8 cellular contexts compared by ENCODE assay signal in genomic region chr1:3012511-3013291, GRCh38. TPM values are rescaled to one million over a fixed set of nuclear protein-coding genes. Genes with fewer than 3 reads are reported as not detected.
DNase-seq lines count a peak whose midpoint lies in the region; ATAC-seq, FAIRE-seq and TF ChIP-seq lines count a peak whose summit lies in the region.

No MANE protein-coding gene starts in this region.

- POLR2A ChIA-PET in K562 (lab: Yijun Ruan, JAX), result interaction anchor here (0.5 to 0.9 kb wide), 4 partner anchors 9 to 148 kb away, joined by 3 to 4 read pairs (median 3); no protein-coding TSS in a partner anchor
- POLR2A ChIA-PET in HepG2 (lab: Yijun Ruan, JAX), result no interaction called here

- BruUV-seq in K562 (replicated peaks; lab: Mats Ljungman, UMichigan) (no TSS peak), HepG2 (replicated peaks; lab: Mats Ljungman, UMichigan) (no TSS peak)

- H3K4me2 ChIP-seq in K562 (ENCODE audit: insufficient read depth, low read length) (no peak overlapping the region), HepG2 (ENCODE audit: low read depth, low read length) (0 out of 2 replicates have a peak overlapping the region, but pooled peaks have one; percentile 3)

- H3K9me3 ChIP-seq in K562 (replicated peaks; ENCODE audit: control insufficient read depth, insufficient read depth, low read depth, low read length), result no peaks in the 10 kb centered on the region
- peaks cover 13% of the 10 kb centered on the region for H3K9me3 ChIP-seq in HepG2 (ENCODE audit: low read length)

- no peaks in the 10 kb centered on the region for H3K9me1 ChIP-seq in K562 (ENCODE audit: control insufficient read depth, insufficient read depth, low read length)

- no peak overlapping the region for H2AFZ ChIP-seq in K562 (ENCODE audit: low read depth, low read length)
- no peak overlapping the region for H2AFZ ChIP-seq in HepG2 (ENCODE audit: low read length)

- no peak for TF ChIP-seq EP300 in K562 (IDR thresholded peaks at IDR 0.05; ENCODE audit: low read length)
- no peak for TF ChIP-seq EP300 in HepG2 (IDR thresholded peaks at IDR 0.05; ENCODE audit: low read depth in 2 of 2, low read length in 2 of 2)
- no peak for TF ChIP-seq EP300 in HepG2 (CRISPR knock-in tag; IDR thresholded peaks at IDR 0.05; ENCODE audit: borderline replicate concordance)

- 0 out of 5 replicates have a peak, but pooled peaks cover 0 to 5% of the 10 kb centered on the region in 2 experiments for H3K4me1 ChIP-seq in K562 (replicated peaks in 1 of 2; ENCODE audit: control insufficient read depth in 2 of 2, insufficient read depth in 2 of 2, low read length in 2 of 2)
- no peaks in the 10 kb centered on the region for H3K4me1 ChIP-seq in HepG2 (ENCODE audit: insufficient read depth, low read length)

- H3K79me2 ChIP-seq in K562 (ENCODE audit: control insufficient read depth, insufficient read depth, low read length) (no peaks in the 10 kb centered on the region), HepG2 (ENCODE audit: insufficient read depth, low read length) (no peaks in the 10 kb centered on the region)

- intact Hi-C loops in K562 (cut with micrococcal nuclease), result loop anchor here (2.0 to 5.0 kb wide), 2 partner anchors 270 to 412 kb away; no protein-coding TSS in a partner anchor
- intact Hi-C loops in HepG2 (cut with micrococcal nuclease; ENCODE audit: unreplicated experiment), result loop anchor here (1.0 kb wide), 1 partner anchor 412 kb away; no protein-coding TSS in a partner anchor

- peak; percentile 50 to 62 for TF ChIP-seq RAD21 in K562 (CRISPR knock-in tag; conservative IDR thresholded peaks at IDR 0.05 in 1 of 2, IDR thresholded peaks at IDR 0.05 in 1 of 2)
- TF ChIP-seq RAD21 in HepG2 (CRISPR knock-in tag; IDR thresholded peaks at IDR 0.05), result peak; percentile 73

- H4K20me1 ChIP-seq in K562 (replicated peaks; ENCODE audit: control insufficient read depth, insufficient read depth, low read length), result 0 out of 2 replicates have a peak, but pooled peaks cover 4% of the 10 kb centered on the region
- H4K20me1 ChIP-seq in HepG2 (ENCODE audit: insufficient read depth, low read length), result no peaks in the 10 kb centered on the region

- H3K27me3 ChIP-seq in K562 (ENCODE audit: control insufficient read depth in 2 of 2, insufficient read depth in 2 of 2, low read length in 2 of 2) (peaks cover 0 to 35% of the 10 kb centered on the region in 2 experiments; a peak in 2 of 5 replicates), HepG2 (ENCODE audit: control insufficient read depth in 1 of 2, insufficient read depth in 2 of 2, low read length in 2 of 2) (peaks cover 5 to 31% of the 10 kb centered on the region in 2 experiments)

- FAIRE-seq in K562 (lab: Jason Lieb, UNC) (no peak), HepG2 (lab: Jason Lieb, UNC) (no peak)

- no peak overlapping the region for H3K4me3 ChIP-seq in GM12875 (ENCODE audit: low read depth, low read length)
- H3K4me3 ChIP-seq in K562, result no peak overlapping the region
- H3K4me3 ChIP-seq in HepG2 (replicated peaks in 1 of 3; ENCODE audit: insufficient read depth in 1 of 3, low read depth in 2 of 3, low read length in 3 of 3), result no peak overlapping the region

- in situ Hi-C loops in K562 (cut with MboI), result no loop called here
- in situ Hi-C loops in HepG2 (cut with HindIII; ENCODE audit: extremely low pct_ligation_motif_present, low pct_unique_long_range_greater_than_20kb), result no loop called here

- H3K27ac ChIP-seq in K562 (ENCODE audit: extremely low read depth, low read depth, low read length) (no peak overlapping the region), HepG2 (ENCODE audit: extremely low read length, insufficient read depth, low read length) (no peak overlapping the region)

- peak; percentile 74 for ATAC-seq in SK-N-SH treated with all-trans-retinoic acid at 6 μM for 48 hours
- peak; percentile 94 for ATAC-seq in K562
- ATAC-seq in HepG2, result peak; percentile 67
- ATAC-seq in HG02970 (IDR thresholded peaks at IDR 0.05; ENCODE audit: low FRiP score, unreplicated experiment), result no peak
- ATAC-seq in HG03108 (IDR thresholded peaks at IDR 0.05; ENCODE audit: unreplicated experiment), result no peak

- H3K9ac ChIP-seq in K562 (ENCODE audit: insufficient read depth in 1 of 2, low read depth in 2 of 2, low read length in 2 of 2) (no peak overlapping the region), HepG2 (ENCODE audit: insufficient read depth, low read depth, low read length) (no peak overlapping the region)

- H3K36me3 ChIP-seq in K562 (ENCODE audit: control insufficient read depth, insufficient read depth, low read length) (no peaks in the 10 kb centered on the region), HepG2 (replicated peaks in 1 of 2; ENCODE audit: control insufficient read depth in 1 of 2, insufficient read depth in 2 of 2, low read length in 2 of 2) (no peaks in the 10 kb centered on the region)

- peak; percentile 36; the same call in 1 of the 2 replicates for TF ChIP-seq CTCF in GM12875 (IDR thresholded peaks at IDR 0.05; ENCODE audit: borderline replicate concordance, insufficient read depth, low read depth, low read length)
- TF ChIP-seq CTCF in K562 (IDR thresholded peaks at IDR 0.05 in 2 of 3, conservative IDR thresholded peaks at IDR 0.05 in 1 of 3; ENCODE audit: insufficient read depth in 2 of 3, low read depth in 1 of 3, low read length in 3 of 3), result peak; percentile 50 to 74 (median 61); a peak in 5 of 6 replicates
- peak; percentile 74 for TF ChIP-seq CTCF in HepG2 (CRISPR knock-in tag; IDR thresholded peaks at IDR 0.05)

- DNase-seq in K562 (ENCODE audit: extremely low read depth in 1 of 4, low spot score in 3 of 4) (peak; percentile 52 to 91 (median 88)), HepG2 (ENCODE audit: low spot score) (peak; percentile 12), OCI-M1 (lab: John Stamatoyannopoulos, UW) (no peak)
- peak; percentile 41 to 43 for DNase-seq in stimulated activated CD8-positive, alpha-beta memory T cell treated with anti-CD3 and anti-CD28 coated beads, Interleukin-2, amount 100 ng/mL, for 48 hours (ENCODE audit: low read depth in 2 of 2)

- WGBS in K562 (ENCODE audit: insufficient coverage, low coverage, missing lambda C conversion rate), result 6% methylated on average over 36 of the region's 41 CpGs
- WGBS in HepG2 (ENCODE audit: low lambda C conversion rate), result 25% methylated on average over 27 of the region's 41 CpGs

- TF ChIP-seq POLR2A in K562 (conservative IDR thresholded peaks at IDR 0.05), result no peak
- TF ChIP-seq POLR2A in HepG2 (IDR thresholded peaks at IDR 0.05; ENCODE audit: insufficient read depth in 1 of 2, low read depth in 2 of 2, low read length in 2 of 2), result no peak

- CTCF ChIA-PET in K562 (lab: Yijun Ruan, JAX; ENCODE audit: low intra/inter-chr PET ratio), result interaction anchor here (1.0 to 1.5 kb wide), 3 partner anchors 14 to 412 kb away, joined by 3 to 13 read pairs (median 3); no protein-coding TSS in a partner anchor
- CTCF ChIA-PET in HepG2 (lab: Yijun Ruan, JAX; ENCODE audit: low intra/inter-chr PET ratio, low total read pairs), result interaction anchor here (1.5 to 2.6 kb wide), 4 partner anchors 54 to 411 kb away, joined by 3 to 14 read pairs (median 8); no protein-coding TSS in a partner anchor

RNA-seq across cellular contexts. Expression of gene ACTRT2, which starts 8.6 kb away (rescaled TPM):
- not detected in 2 replicates for total RNA-seq in K562 (2011; cell fraction: chromatin; rRNA removed; ENCODE audit: low replicate concordance)
- not detected in 2 replicates for total RNA-seq in K562 (2011; cell fraction: nucleolus; rRNA removed)
- not detected in 2 replicates for total RNA-seq in K562 (2011; cell fraction: nucleoplasm; rRNA removed)
- total RNA-seq in K562 (2014; rRNA removed) (not detected in 2 replicates), K562 (2014; rRNA removed; fragmentation: Illumina TruSeq; extraction: Trizol) (not detected in 2 replicates), K562 (2015; rRNA removed; fragmentation: Illumina TruSeq; extraction: Trizol) (not detected in 2 replicates), K562 (2021) (not detected in 2 replicates), HepG2 (2016; rRNA removed; fragmentation: Illumina TruSeq; extraction: Trizol) (not detected in 2 replicates)
- polyA plus RNA-seq in K562 (2011; rRNA removed) (not detected in 2 replicates), K562 (2014; fragmentation: Illumina TruSeq; extraction: Trizol) (not detected in 2 replicates), K562 (2014; fragmentation: Nextera tagmentation; extraction: Ambion mirVana) (not detected), K562 (2014; rRNA removed) (not detected in 2 replicates), HepG2 (2011; rRNA removed) (not detected in 2 replicates)
- polyA plus RNA-seq in K562 (2011; cell fraction: cytosol; rRNA removed), result not detected in 2 replicates
- polyA plus RNA-seq in K562 (2011; cell fraction: nucleus; rRNA removed), result not detected in 2 replicates
- polyA plus RNA-seq in K562 (2012), result not detected in 2 replicates
- not detected in 2 replicates for polyA minus RNA-seq in K562 (2011; rRNA and poly(A)+ RNA removed)
- polyA minus RNA-seq in K562 (2011; cell fraction: cytosol; rRNA and poly(A)+ RNA removed), result not detected in 2 replicates
- polyA minus RNA-seq in K562 (2011; cell fraction: nucleus; rRNA and poly(A)+ RNA removed), result not detected in 2 replicates
- total RNA-seq in HepG2 (2016; cell fraction: cytosol; rRNA removed; fragmentation: Illumina TruSeq; extraction: Trizol; ENCODE audit: low read depth), result not detected in 2 replicates
- not detected in 2 replicates for total RNA-seq in HepG2 (2016; cell fraction: insoluble cytoplasmic fraction; rRNA removed; fragmentation: Illumina TruSeq; extraction: Trizol)
- not detected in 2 replicates for total RNA-seq in HepG2 (2016; cell fraction: membrane; rRNA removed; fragmentation: Illumina TruSeq; extraction: Trizol)
- total RNA-seq in HepG2 (2016; cell fraction: nucleus; rRNA removed; fragmentation: Illumina TruSeq; extraction: Trizol), result not detected in 2 replicates
- not detected in 2 replicates for polyA plus RNA-seq in HepG2 (2011; cell fraction: cytosol; rRNA removed)
- not detected in 2 replicates for polyA plus RNA-seq in HepG2 (2011; cell fraction: nucleus; rRNA removed)
- not detected in 2 replicates for polyA plus RNA-seq in HepG2 (2012)
- not detected in 2 replicates for polyA plus RNA-seq in HepG2 (2016; cell fraction: cytosol; fragmentation: Illumina TruSeq; extraction: Trizol; ENCODE audit: low read depth)
- polyA plus RNA-seq in HepG2 (2016; cell fraction: insoluble cytoplasmic fraction; fragmentation: Illumina TruSeq; extraction: Trizol; ENCODE audit: low read depth), result not detected in 2 replicates
- polyA plus RNA-seq in HepG2 (2016; cell fraction: membrane; fragmentation: Illumina TruSeq; extraction: Trizol; ENCODE audit: low read depth), result not detected in 2 replicates
- not detected in 2 replicates for polyA plus RNA-seq in HepG2 (2016; cell fraction: nucleus; fragmentation: Illumina TruSeq; extraction: Trizol; ENCODE audit: insufficient read depth, low read depth)
- not detected in 2 replicates for polyA minus RNA-seq in HepG2 (2011; rRNA and poly(A)+ RNA removed; ENCODE audit: low replicate concordance)
- polyA minus RNA-seq in HepG2 (2011; cell fraction: cytosol; rRNA and poly(A)+ RNA removed), result not detected in 2 replicates
- polyA minus RNA-seq in HepG2 (2011; cell fraction: nucleus; rRNA and poly(A)+ RNA removed), result not detected in 2 replicates

RNA-seq across cellular contexts. Expression of gene PRDM16, which starts 56.3 kb away (rescaled TPM):
- total RNA-seq in K562 (2011; cell fraction: chromatin; rRNA removed; ENCODE audit: low replicate concordance), result 0.35 TPM in 1 of 2 replicates, not detected in the other
- total RNA-seq in K562 (2011; cell fraction: nucleolus; rRNA removed), result 0.50 and 0.66 TPM in 2 replicates
- total RNA-seq in K562 (2011; cell fraction: nucleoplasm; rRNA removed), result 0.61 TPM in 1 of 2 replicates, not detected in the other
- total RNA-seq in K562 (2014; rRNA removed) (not detected in 2 replicates), K562 (2014; rRNA removed; fragmentation: Illumina TruSeq; extraction: Trizol) (not detected in 2 replicates), K562 (2015; rRNA removed; fragmentation: Illumina TruSeq; extraction: Trizol) (not detected in 2 replicates), K562 (2021) (0.02 and 0.27 TPM in 2 replicates), HepG2 (2016; rRNA removed; fragmentation: Illumina TruSeq; extraction: Trizol) (0.13 and 0.15 TPM in 2 replicates)
- polyA plus RNA-seq in K562 (2011; rRNA removed) (0.10 TPM in 1 of 2 replicates, not detected in the other), K562 (2014; fragmentation: Illumina TruSeq; extraction: Trizol) (not detected in 2 replicates), K562 (2014; fragmentation: Nextera tagmentation; extraction: Ambion mirVana) (not detected), K562 (2014; rRNA removed) (not detected in 2 replicates), HepG2 (2011; rRNA removed) (0.81 and 1.5 TPM in 2 replicates)
- 0.18 TPM in 1 of 2 replicates, not detected in the other for polyA plus RNA-seq in K562 (2011; cell fraction: cytosol; rRNA removed)
- polyA plus RNA-seq in K562 (2011; cell fraction: nucleus; rRNA removed), result not detected in 2 replicates
- polyA plus RNA-seq in K562 (2012), result 0.03 and 0.26 TPM in 2 replicates
- not detected in 2 replicates for polyA minus RNA-seq in K562 (2011; rRNA and poly(A)+ RNA removed)
- polyA minus RNA-seq in K562 (2011; cell fraction: cytosol; rRNA and poly(A)+ RNA removed), result not detected in 2 replicates
- 0.13 TPM in 1 of 2 replicates, not detected in the other for polyA minus RNA-seq in K562 (2011; cell fraction: nucleus; rRNA and poly(A)+ RNA removed)
- total RNA-seq in HepG2 (2016; cell fraction: cytosol; rRNA removed; fragmentation: Illumina TruSeq; extraction: Trizol; ENCODE audit: low read depth), result under 0.01 and 0.35 TPM in 2 replicates
- total RNA-seq in HepG2 (2016; cell fraction: insoluble cytoplasmic fraction; rRNA removed; fragmentation: Illumina TruSeq; extraction: Trizol), result 0.21 and 0.24 TPM in 2 replicates
- total RNA-seq in HepG2 (2016; cell fraction: membrane; rRNA removed; fragmentation: Illumina TruSeq; extraction: Trizol), result 0.19 and 0.24 TPM in 2 replicates
- 0.12 and 1.1 TPM in 2 replicates for total RNA-seq in HepG2 (2016; cell fraction: nucleus; rRNA removed; fragmentation: Illumina TruSeq; extraction: Trizol)
- 0.96 and 1.0 TPM in 2 replicates for polyA plus RNA-seq in HepG2 (2011; cell fraction: cytosol; rRNA removed)
- polyA plus RNA-seq in HepG2 (2011; cell fraction: nucleus; rRNA removed), result 5.9 and 6.8 TPM in 2 replicates
- polyA plus RNA-seq in HepG2 (2012), result 1.7 and 1.8 TPM in 2 replicates
- not detected in 2 replicates for polyA plus RNA-seq in HepG2 (2016; cell fraction: cytosol; fragmentation: Illumina TruSeq; extraction: Trizol; ENCODE audit: low read depth)
- 0.15 and 0.46 TPM in 2 replicates for polyA plus RNA-seq in HepG2 (2016; cell fraction: insoluble cytoplasmic fraction; fragmentation: Illumina TruSeq; extraction: Trizol; ENCODE audit: low read depth)
- polyA plus RNA-seq in HepG2 (2016; cell fraction: membrane; fragmentation: Illumina TruSeq; extraction: Trizol; ENCODE audit: low read depth), result 0.13 TPM in 1 of 2 replicates, not detected in the other
- polyA plus RNA-seq in HepG2 (2016; cell fraction: nucleus; fragmentation: Illumina TruSeq; extraction: Trizol; ENCODE audit: insufficient read depth, low read depth), result 0.34 and 0.47 TPM in 2 replicates
- polyA minus RNA-seq in HepG2 (2011; rRNA and poly(A)+ RNA removed; ENCODE audit: low replicate concordance), result 0.40 TPM in 1 of 2 replicates, not detected in the other
- 0.79 and 1.1 TPM in 2 replicates for polyA minus RNA-seq in HepG2 (2011; cell fraction: cytosol; rRNA and poly(A)+ RNA removed)
- 2.1 and 2.4 TPM in 2 replicates for polyA minus RNA-seq in HepG2 (2011; cell fraction: nucleus; rRNA and poly(A)+ RNA removed)

Comparison
In these comparisons a context has a peak if more than half of its experiments do, and no peak if none do; other contexts are left out.
1. ATAC-seq: peak in SK-N-SH treated with all-trans-retinoic acid at 6 μM for 48 hours (single experiment), K562 (single experiment) and HepG2 (single experiment); none in HG02970 (single experiment) and HG03108 (single experiment).
2. Peak in every context shown above with its lines, with median percentiles within 50 percentile points of each other: CTCF ChIP-seq.